ENCODE assay signal across 8 cellular contexts in genomic region chr2:46296216-46296839, GRCh38. TPM values are rescaled to one million over a fixed set of nuclear protein-coding genes. Genes with fewer than 3 reads are reported as not detected.
DNase-seq lines count a peak whose midpoint lies in the region; ATAC-seq and TF ChIP-seq lines count a peak whose summit lies in the region.

No MANE protein-coding gene starts in this region.

- H3K27ac ChIP-seq in SJSA1 = no peak overlapping the region
- H3K27ac ChIP-seq in cingulate gyrus (ENCODE audit: low read depth, low read length) = peak overlapping the region; percentile 89
- peak overlapping the region; percentile 94 to 99 (median 96) for H3K27ac ChIP-seq in right lobe of liver
- H3K27ac ChIP-seq in substantia nigra (ENCODE audit: low read depth, low read length, poor library complexity, severe bottlenecking) = peak overlapping the region; percentile 52

- TF ChIP-seq CTCF in right lobe of liver (IDR thresholded peaks at IDR 0.05) = no peak

- DNase-seq in SKM-1 treated with dmso at 0.1 percent for 144 hours (lab: John Stamatoyannopoulos, UW; ENCODE audit: unreplicated experiment) (peak; percentile 21), SKM-1 (lab: John Stamatoyannopoulos, UW; ENCODE audit: unreplicated experiment) (no peak), SJSA1 (ENCODE audit: low read depth in 1 of 2, low spot score in 2 of 2) (no peak), right lobe of liver (peak; percentile 61 to 68 (median 65)), substantia nigra (lab: John Stamatoyannopoulos, UW) (peak in 24 of 49 donors; percentile 10 to 61 (median 34)), NCI-H128 (lab: John Stamatoyannopoulos, UW; ENCODE audit: unreplicated experiment) (no peak)

- peaks cover 2% of the 10 kb centered on the region; the same call in 1 of the 2 replicates for H3K36me3 ChIP-seq in SJSA1
- H3K36me3 ChIP-seq in right lobe of liver = no peaks in the 10 kb centered on the region

- intact Hi-C loops in right lobe of liver (cut with DNase I) = no loop called here

- H3K4me1 ChIP-seq in SJSA1 (replicated peaks) (peaks cover 25% of the 10 kb centered on the region), right lobe of liver (peaks cover 0 to 19% (median 4%) of the 10 kb centered on the region in 4 donors)

- WGBS in right lobe of liver (ENCODE audit: insufficient coverage, low coverage, low lambda C conversion rate, missing lambda C conversion rate) = 57% methylated on average over 12 of the region's 28 CpGs

- ATAC-seq in right lobe of liver = peak in 2 of 4 donors; percentile 0
- ATAC-seq in GM19035 (IDR thresholded peaks at IDR 0.05; ENCODE audit: unreplicated experiment) = no peak

- H3K27me3 ChIP-seq in SJSA1 (replicated peaks) (no peaks in the 10 kb centered on the region), right lobe of liver (no peaks in the 10 kb centered on the region)

- no peak for TF ChIP-seq POLR2A in right lobe of liver (IDR thresholded peaks at IDR 0.05)

- H3K4me3 ChIP-seq in SJSA1 (peak overlapping the region; percentile 72), right lobe of liver (peak overlapping the region; percentile 71 to 97 (median 79))

- H3K9me3 ChIP-seq in SJSA1 (replicated peaks) = 0 out of 2 replicates have a peak, but pooled peaks cover 6% of the 10 kb centered on the region
- H3K9me3 ChIP-seq in right lobe of liver = no peaks in the 10 kb centered on the region

RNA-seq across cellular contexts. Expression of gene EPAS1, which starts 0.9 kb away (rescaled TPM):
- total RNA-seq in SJSA1 (2014; rRNA removed; shearing (Covaris generic)) = 12.9 and 13.1 TPM in 2 replicates
- 100 to 1,000 TPM; 101 to 232 (median 170) TPM for total RNA-seq in right lobe of liver

Comparison
In these comparisons a context has a peak if more than half of its experiments do, and no peak if none do; other contexts are left out.
1. DNase-seq: peak in SKM-1 treated with dmso at 0.1 percent for 144 hours (single experiment) and right lobe of liver (3 of 3); none in SKM-1 (single experiment), SJSA1 (0 of 2) and NCI-H128 (single experiment).